Comparison of ENCODE assay signal across 25 cellular contexts in genomic region chr1:192682335-192682734, GRCh38. TPM values are rescaled to one million over a fixed set of nuclear protein-coding genes. Genes with fewer than 3 reads are reported as not detected.
DNase-seq lines count a peak whose midpoint lies in the region; ATAC-seq, FAIRE-seq and TF ChIP-seq lines count a peak whose summit lies in the region.
"Had no signal": no experiment of that assay in that cellular context is flagged by ENCODE, and none has a peak within 500 bp of the region (broad histone marks: within the 10 kb centered on the region; RNA-seq: fewer than 3 reads in every experiment).

No MANE protein-coding gene starts in this region.

- no peak for ATAC-seq in SK-N-SH treated with all-trans-retinoic acid at 6 μM for 48 hours
- no peak; the same call in 1 of the 3 replicates for ATAC-seq in HepG2
- no peak for ATAC-seq in activated naive CD4-positive, alpha-beta T cell treated with anti-CD3 and anti-CD28 coated beads, Interleukin-2, amount 50 U/mL, for 72 hours
- no peak for ATAC-seq in GM21786 (IDR thresholded peaks at IDR 0.05; ENCODE audit: unreplicated experiment)
- no peak for ATAC-seq in HG02884 (IDR thresholded peaks at IDR 0.05; ENCODE audit: unreplicated experiment)
- ATAC-seq: A549; CD8-positive, alpha-beta T cell had no signal

- H3K27me3 ChIP-seq in SK-N-SH (ENCODE audit: insufficient read depth) (no peaks in the 10 kb centered on the region), astrocyte (ENCODE audit: insufficient read depth, low read length) (no peaks in the 10 kb centered on the region), HepG2 (ENCODE audit: control insufficient read depth in 1 of 2, insufficient read depth in 2 of 2, low read length in 2 of 2) (no peaks in the 10 kb centered on the region)
- H3K27me3 ChIP-seq: BLaER1 treated with 17β-estradiol and CSF1 and Interleukin-3, amounts not matched to agents 10 nM and 100 nM had no signal

- FAIRE-seq in astrocyte (lab: Jason Lieb, UNC) (no peak), HepG2 (lab: Jason Lieb, UNC) (no peak)
- FAIRE-seq: A549, D721Med, G401.6, GM12892, GM18507 had no signal

- peak overlapping the region; percentile 5 for H3K27ac Mint-ChIP-seq in astrocyte (ENCODE audit: unreplicated experiment)
- no peak overlapping the region for H3K27ac Mint-ChIP-seq in activated naive CD4-positive, alpha-beta T cell treated with anti-CD3 and anti-CD28 coated beads, Interleukin-2, amount 50 U/mL, for 72 hours
- H3K27ac Mint-ChIP-seq: B cell; CD4-positive, alpha-beta T cell; CD8-positive, alpha-beta T cell had no signal

- H3K4me2 ChIP-seq in SK-N-SH: no peak overlapping the region
- no peak overlapping the region for H3K4me2 ChIP-seq in astrocyte (ENCODE audit: low read length)
- H3K4me2 ChIP-seq in HepG2 (ENCODE audit: low read depth, low read length): no peak overlapping the region
- H3K4me2 ChIP-seq: A549; BLaER1 treated with 17β-estradiol and CSF1 and Interleukin-3, amounts not matched to agents 10 nM and 100 nM had no signal

- CTCF ChIA-PET in SK-N-SH (lab: Yijun Ruan, JAX): no interaction called here
- CTCF ChIA-PET in HepG2 (lab: Yijun Ruan, JAX; ENCODE audit: low intra/inter-chr PET ratio, low total read pairs): no interaction called here

- no TSS peak for BruUV-seq in HepG2 (replicated peaks; lab: Mats Ljungman, UMichigan)

- intact Hi-C loops in HepG2 (cut with micrococcal nuclease; ENCODE audit: unreplicated experiment): no loop called here

- no peak overlapping the region for H3K4me3 Mint-ChIP-seq in astrocyte (ENCODE audit: unreplicated experiment)
- H3K4me3 Mint-ChIP-seq: B cell; CD4-positive, alpha-beta T cell; CD8-positive, alpha-beta T cell had no signal

- in situ Hi-C loops in HepG2 (cut with HindIII; ENCODE audit: extremely low pct_ligation_motif_present, low pct_unique_long_range_greater_than_20kb): no loop called here

- H3K4me1 Mint-ChIP-seq in astrocyte (ENCODE audit: low read depth, unreplicated experiment): no peaks in the 10 kb centered on the region
- H3K4me1 Mint-ChIP-seq: B cell had no signal

- no peak overlapping the region for H3K9ac ChIP-seq in SK-N-SH
- no peak overlapping the region for H3K9ac ChIP-seq in astrocyte (ENCODE audit: low read length)
- no peak overlapping the region for H3K9ac ChIP-seq in HepG2 (ENCODE audit: insufficient read depth, low read depth, low read length)
- H3K9ac ChIP-seq: BLaER1 treated with 17β-estradiol and CSF1 and Interleukin-3, amounts not matched to agents 10 nM and 100 nM had no signal

- H3K4me1 ChIP-seq in SK-N-SH (ENCODE audit: control insufficient read depth in 1 of 2, insufficient read depth in 2 of 2, low read depth in 1 of 2, low read length in 1 of 2) (no peaks in the 10 kb centered on the region), astrocyte (ENCODE audit: insufficient read depth, low read length) (no peaks in the 10 kb centered on the region), HepG2 (ENCODE audit: insufficient read depth, low read length) (peaks cover 16% of the 10 kb centered on the region)
- H3K4me1 ChIP-seq: A549; BLaER1 treated with 17β-estradiol and CSF1 and Interleukin-3, amounts not matched to agents 10 nM and 100 nM; Caco-2 had no signal

- peaks cover 5% of the 10 kb centered on the region for H3F3A ChIP-seq in SK-N-SH (replicated peaks; ENCODE audit: insufficient read depth)

- TF ChIP-seq RAD21 in SK-N-SH (IDR thresholded peaks at IDR 0.05; ENCODE audit: low read length) (no peak), HepG2 (CRISPR knock-in tag; IDR thresholded peaks at IDR 0.05) (no peak)

- H4K20me1 ChIP-seq in SK-N-SH (ENCODE audit: insufficient read depth): no peaks in the 10 kb centered on the region
- no peaks in the 10 kb centered on the region for H4K20me1 ChIP-seq in astrocyte (ENCODE audit: insufficient read depth, low read length)
- no peaks in the 10 kb centered on the region for H4K20me1 ChIP-seq in HepG2 (ENCODE audit: insufficient read depth, low read length)
- H4K20me1 ChIP-seq: BLaER1 treated with 17β-estradiol and CSF1 and Interleukin-3, amounts not matched to agents 10 nM and 100 nM had no signal

- H3K9me3 ChIP-seq in SK-N-SH (no peaks in the 10 kb centered on the region), astrocyte (ENCODE audit: insufficient read depth, low read depth, low read length) (no peaks in the 10 kb centered on the region), HepG2 (ENCODE audit: low read length) (no peaks in the 10 kb centered on the region)

- DNase-seq in SK-N-SH (no peak), astrocyte (ENCODE audit: low read depth) (no peak), HepG2 (ENCODE audit: low spot score) (peak; percentile 13)
- no peak for DNase-seq in activated naive CD4-positive, alpha-beta T cell treated with anti-CD3 and anti-CD28 coated beads, Interleukin-2, amount 50 U/mL, for 72 hours (ENCODE audit: low spot score in 2 of 2)
- DNase-seq: AML-193; Caco-2; Calu3; CD4-positive, alpha-beta T cell; CD8-positive, alpha-beta T cell; DMS79 treated with DMSO at 0.1 percent for 48 hours; GF-D8 had no signal

- TF ChIP-seq CTCF in SK-N-SH (IDR thresholded peaks at IDR 0.05): no peak
- TF ChIP-seq CTCF in astrocyte (IDR thresholded peaks at IDR 0.05; ENCODE audit: insufficient read depth, low read depth, low read length): no peak
- no peak for TF ChIP-seq CTCF in HepG2 (CRISPR knock-in tag; IDR thresholded peaks at IDR 0.05)

- WGBS in SK-N-SH (ENCODE audit: low lambda C conversion rate): 60% methylated on average over 1 of the region's 1 CpG
- 61% methylated on average over 1 of the region's 1 CpG for WGBS in HepG2 (ENCODE audit: low lambda C conversion rate)

- H3K27ac ChIP-seq in SK-N-SH (ENCODE audit: low read depth in 2 of 2, low read length in 1 of 2) (no peak overlapping the region), astrocyte (ENCODE audit: low read depth, low read length) (no peak overlapping the region), HepG2 (ENCODE audit: extremely low read length, insufficient read depth, low read length) (no peak overlapping the region)
- H3K27ac ChIP-seq: 22Rv1; A549; BLaER1 treated with 17β-estradiol and CSF1 and Interleukin-3, amounts not matched to agents 10 nM and 100 nM; C4-2B had no signal

- TF ChIP-seq POLR2A in HepG2 (IDR thresholded peaks at IDR 0.05; ENCODE audit: insufficient read depth in 1 of 2, low read depth in 2 of 2, low read length in 2 of 2): no peak

- no peak for TF ChIP-seq EP300 in SK-N-SH (IDR thresholded peaks at IDR 0.05; ENCODE audit: borderline replicate concordance in 1 of 2, low read depth in 1 of 2, low read length in 1 of 2)
- peak in 1 of 2 experiments; percentile 32; a peak in 1 of 4 replicates for TF ChIP-seq EP300 in HepG2 (IDR thresholded peaks at IDR 0.05; ENCODE audit: low read depth in 2 of 2, low read length in 2 of 2)
- no peak for TF ChIP-seq EP300 in HepG2 (CRISPR knock-in tag; IDR thresholded peaks at IDR 0.05; ENCODE audit: borderline replicate concordance)

- no peaks in the 10 kb centered on the region for H3K27me3 Mint-ChIP-seq in astrocyte (ENCODE audit: low read depth, unreplicated experiment)
- H3K27me3 Mint-ChIP-seq: B cell; CD4-positive, alpha-beta T cell had no signal

- no peaks in the 10 kb centered on the region for H3K79me2 ChIP-seq in SK-N-SH (ENCODE audit: insufficient read depth)
- no peaks in the 10 kb centered on the region for H3K79me2 ChIP-seq in astrocyte (ENCODE audit: insufficient read depth, low read length)
- no peaks in the 10 kb centered on the region for H3K79me2 ChIP-seq in HepG2 (ENCODE audit: insufficient read depth, low read length)

- peaks cover 10% of the 10 kb centered on the region for H3K9me3 Mint-ChIP-seq in astrocyte (ENCODE audit: unreplicated experiment)
- H3K9me3 Mint-ChIP-seq in activated naive CD4-positive, alpha-beta T cell treated with anti-CD3 and anti-CD28 coated beads, Interleukin-2, amount 50 U/mL, for 72 hours: peaks cover 9 to 15% of the 10 kb centered on the region in 2 donors
- H3K9me3 Mint-ChIP-seq: CD8-positive, alpha-beta T cell had no signal

- POLR2A ChIA-PET in SK-N-SH (lab: Yijun Ruan, JAX) (no interaction called here), HepG2 (lab: Yijun Ruan, JAX) (no interaction called here)

- H3K4me3 ChIP-seq in SK-N-SH (ENCODE audit: low read depth in 2 of 2, low read length in 1 of 2) (no peak overlapping the region), astrocyte (ENCODE audit: insufficient read depth, low read depth, low read length) (no peak overlapping the region), HepG2 (replicated peaks in 1 of 3; ENCODE audit: insufficient read depth in 1 of 3, low read depth in 2 of 3, low read length in 3 of 3) (no peak overlapping the region)
- H3K4me3 ChIP-seq: A549; BLaER1 treated with 17β-estradiol and CSF1 and Interleukin-3, amounts not matched to agents 10 nM and 100 nM had no signal

- H3K9me2 ChIP-seq in SK-N-SH: no peaks in the 10 kb centered on the region

- H3K36me3 Mint-ChIP-seq in astrocyte (ENCODE audit: low read depth, unreplicated experiment): peaks cover 2% of the 10 kb centered on the region
- peaks cover 0 to 17% of the 10 kb centered on the region in 2 donors for H3K36me3 Mint-ChIP-seq in activated naive CD4-positive, alpha-beta T cell treated with anti-CD3 and anti-CD28 coated beads, Interleukin-2, amount 50 U/mL, for 72 hours
- H3K36me3 Mint-ChIP-seq: CD8-positive, alpha-beta T cell had no signal

- H2AFZ ChIP-seq in SK-N-SH (ENCODE audit: low read depth) (no peak overlapping the region), astrocyte (ENCODE audit: low read depth, low read length) (no peak overlapping the region), HepG2 (ENCODE audit: low read length) (no peak overlapping the region)

- H3K36me3 ChIP-seq in SK-N-SH (replicated peaks in 1 of 2; ENCODE audit: control insufficient read depth in 1 of 2, insufficient read depth in 2 of 2, low read length in 1 of 2) (no peaks in the 10 kb centered on the region), astrocyte (ENCODE audit: insufficient read depth, low read length) (no peaks in the 10 kb centered on the region), HepG2 (replicated peaks in 1 of 2; ENCODE audit: control insufficient read depth in 1 of 2, insufficient read depth in 2 of 2, low read length in 2 of 2) (no peaks in the 10 kb centered on the region)
- H3K36me3 ChIP-seq: BLaER1 treated with 17β-estradiol and CSF1 and Interleukin-3, amounts not matched to agents 10 nM and 100 nM had no signal

RNA-seq across cellular contexts. Expression of gene RGS13, which starts 46.4 kb away (rescaled TPM):
- polyA plus RNA-seq in SK-N-SH (2012; rRNA removed) (0.05 TPM in 1 of 2 replicates, not detected in the other), HepG2 (2011; rRNA removed) (not detected in 2 replicates)
- polyA plus RNA-seq in SK-N-SH (2012; cell fraction: cytosol; rRNA removed): 0.05 and 0.08 TPM in 2 replicates
- 0.01 TPM in 1 of 2 replicates, not detected in the other for polyA plus RNA-seq in SK-N-SH (2012; cell fraction: nucleus; rRNA removed)
- total RNA-seq in astrocyte (not detected in 2 replicates), HepG2 (2016; rRNA removed; fragmentation: Illumina TruSeq; extraction: Trizol) (not detected in 2 replicates)
- not detected in 2 replicates for total RNA-seq in HepG2 (2016; cell fraction: cytosol; rRNA removed; fragmentation: Illumina TruSeq; extraction: Trizol; ENCODE audit: low read depth)
- not detected in 2 replicates for total RNA-seq in HepG2 (2016; cell fraction: insoluble cytoplasmic fraction; rRNA removed; fragmentation: Illumina TruSeq; extraction: Trizol)
- total RNA-seq in HepG2 (2016; cell fraction: membrane; rRNA removed; fragmentation: Illumina TruSeq; extraction: Trizol): not detected in 2 replicates
- total RNA-seq in HepG2 (2016; cell fraction: nucleus; rRNA removed; fragmentation: Illumina TruSeq; extraction: Trizol): not detected in 2 replicates
- not detected in 2 replicates for polyA plus RNA-seq in HepG2 (2011; cell fraction: cytosol; rRNA removed)
- polyA plus RNA-seq in HepG2 (2011; cell fraction: nucleus; rRNA removed): not detected in 2 replicates
- not detected in 2 replicates for polyA plus RNA-seq in HepG2 (2012)
- polyA plus RNA-seq in HepG2 (2016; cell fraction: cytosol; fragmentation: Illumina TruSeq; extraction: Trizol; ENCODE audit: low read depth): not detected in 2 replicates
- not detected in 2 replicates for polyA plus RNA-seq in HepG2 (2016; cell fraction: insoluble cytoplasmic fraction; fragmentation: Illumina TruSeq; extraction: Trizol; ENCODE audit: low read depth)
- not detected in 2 replicates for polyA plus RNA-seq in HepG2 (2016; cell fraction: membrane; fragmentation: Illumina TruSeq; extraction: Trizol; ENCODE audit: low read depth)
- not detected in 2 replicates for polyA plus RNA-seq in HepG2 (2016; cell fraction: nucleus; fragmentation: Illumina TruSeq; extraction: Trizol; ENCODE audit: insufficient read depth, low read depth)
- polyA minus RNA-seq in HepG2 (2011; rRNA and poly(A)+ RNA removed; ENCODE audit: low replicate concordance): not detected in 2 replicates
- not detected in 2 replicates for polyA minus RNA-seq in HepG2 (2011; cell fraction: cytosol; rRNA and poly(A)+ RNA removed)
- not detected in 2 replicates for polyA minus RNA-seq in HepG2 (2011; cell fraction: nucleus; rRNA and poly(A)+ RNA removed)
- not detected for total RNA-seq in activated naive CD4-positive, alpha-beta T cell treated with anti-CD3 and anti-CD28 coated beads, Interleukin-2, amount 50 U/mL, for 72 hours
- total RNA-seq: A172, Caco-2, Calu3 had no signal
- polyA plus RNA-seq: A549, BJ had no signal
